ENCODE assay signal across 34 cellular contexts in the genomic region with DNA sequence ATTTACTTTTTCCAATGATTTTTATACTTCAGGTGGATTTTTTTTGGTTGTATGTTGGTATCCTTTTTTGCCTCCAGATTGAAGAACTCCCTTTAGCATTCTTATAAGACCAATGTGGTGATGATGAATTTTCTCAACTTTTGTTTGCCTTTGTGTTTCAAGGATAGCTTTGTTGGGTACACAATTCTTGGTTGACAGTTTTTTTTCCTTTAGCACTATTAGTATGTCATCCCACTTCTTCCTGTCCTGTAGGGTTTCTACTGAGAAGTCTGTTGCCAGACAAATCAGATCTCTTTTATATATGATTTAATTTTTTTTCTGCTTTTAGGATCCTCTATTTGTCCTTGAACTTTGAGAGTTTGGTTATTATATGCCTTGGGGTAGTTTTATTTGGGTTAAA.
"Had no signal": no experiment of that assay in that cellular context is flagged by ENCODE, and none has a peak within 500 bp of the region (broad histone marks: within the 10 kb centered on the region; RNA-seq: fewer than 3 reads in every experiment).

No MANE protein-coding gene starts in this region.

- H3K9ac ChIP-seq: KMS-11 had no signal

- H3K27me3 ChIP-seq: MG63 had no signal

- H3K9me3 ChIP-seq: MG63 had no signal

- H3K36me3 ChIP-seq: MG63 had no signal

- H3K27ac ChIP-seq: KMS-11 had no signal

- H3K4me3 ChIP-seq: MG63 had no signal

- DNase-seq: Karpas-422, Kasumi-1, MG63, MM.1S, MV-4-11, NCI-H1048, NCI-H1092, NCI-H1092 treated with DMSO at 0.1 percent for 48 hours, NCI-H1105, NCI-H1105 treated with DMSO at 0.1 percent for 48 hours, NCI-H1417, NCI-H1417 treated with DMSO at 0.1 percent for 48 hours, NCI-H1436, NCI-H1436 treated with DMSO at 0.1 percent for 48 hours, NCI-H146, NCI-H1694, NCI-H1694 treated with DMSO at 0.1 percent for 48 hours, NCI-H187, NCI-H187 treated with DMSO at 0.1 percent for 48 hours, NCI-H2029, NCI-H2029 treated with DMSO at 0.1 percent for 48 hours, NCI-H2081, NCI-H2081 treated with DMSO at 0.1 percent for 48 hours, NCI-H2107, NCI-H2171, NCI-H2171 treated with DMSO at 0.1 percent for 48 hours, NCI-H2227 treated with DMSO at 0.1 percent for 48 hours, NCI-H226, NCI-H345, NCI-H446, NCI-H446 treated with DMSO at 0.1 percent for 48 hours, NCI-H510A, NCI-H510A treated with DMSO at 0.1 percent for 48 hours had no signal
